Comparison of ENCODE assay signal across 1 cellular context in the genomic region with DNA sequence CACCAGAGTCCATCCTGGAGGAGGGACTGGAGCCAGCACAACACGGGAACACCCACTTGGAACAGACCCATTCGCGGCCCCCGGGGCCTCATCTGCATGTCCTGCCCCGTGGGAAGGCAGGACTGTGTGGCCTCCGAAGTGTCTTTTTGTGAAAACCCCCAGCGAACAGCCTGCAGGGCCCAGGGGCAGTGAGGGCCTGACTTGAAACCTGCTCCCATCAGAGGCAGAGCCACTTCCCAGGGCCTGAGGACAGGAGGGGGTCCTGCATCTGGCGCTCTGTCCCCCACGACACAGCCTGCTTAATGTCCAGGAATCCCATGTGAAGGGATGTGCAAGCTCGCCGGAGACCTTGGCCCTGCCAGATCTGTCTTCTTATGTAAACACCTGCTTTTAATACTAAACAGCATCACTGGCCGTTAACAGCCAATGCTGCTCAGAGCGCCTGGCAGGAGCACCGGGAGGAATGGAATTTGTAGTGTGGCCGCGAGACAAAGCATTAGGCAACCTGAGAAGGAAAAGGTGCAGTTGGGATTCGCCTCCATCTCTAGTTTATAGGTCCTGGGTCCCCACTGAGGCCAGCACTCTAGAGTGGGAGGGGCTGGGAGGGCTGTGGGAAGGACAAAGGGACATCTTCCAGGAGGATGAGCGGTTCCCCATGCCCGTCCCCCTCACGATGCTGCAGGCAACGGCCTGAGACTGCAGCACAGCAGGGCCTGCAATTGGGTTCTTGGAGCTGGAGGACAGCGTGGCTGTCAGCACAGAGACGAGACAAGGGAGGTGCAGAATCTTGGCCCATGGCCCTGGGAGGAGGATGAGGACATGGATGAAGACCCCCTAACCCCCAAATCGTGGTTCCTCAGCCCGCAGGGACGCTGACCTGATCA.
TF ChIP-seq lines count a peak whose summit lies in the region.

No MANE protein-coding gene starts in this region.

TF ChIP-seq in GM23338, 12 proteins besides CTCF, POLR2A, EP300 and RAD21:
- TF ChIP-seq, protein P1, sequence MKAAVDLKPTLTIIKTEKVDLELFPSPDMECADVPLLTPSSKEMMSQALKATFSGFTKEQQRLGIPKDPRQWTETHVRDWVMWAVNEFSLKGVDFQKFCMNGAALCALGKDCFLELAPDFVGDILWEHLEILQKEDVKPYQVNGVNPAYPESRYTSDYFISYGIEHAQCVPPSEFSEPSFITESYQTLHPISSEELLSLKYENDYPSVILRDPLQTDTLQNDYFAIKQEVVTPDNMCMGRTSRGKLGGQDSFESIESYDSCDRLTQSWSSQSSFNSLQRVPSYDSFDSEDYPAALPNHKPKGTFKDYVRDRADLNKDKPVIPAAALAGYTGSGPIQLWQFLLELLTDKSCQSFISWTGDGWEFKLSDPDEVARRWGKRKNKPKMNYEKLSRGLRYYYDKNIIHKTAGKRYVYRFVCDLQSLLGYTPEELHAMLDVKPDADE (IDR thresholded peaks at IDR 0.05) = no peak
- TF ChIP-seq NANOG (IDR thresholded peaks at IDR 0.05; ENCODE audit: borderline replicate concordance) = no peak
- no peak for TF ChIP-seq EZH2phosphoT487 (IDR thresholded peaks at IDR 0.05; ENCODE audit: unreplicated experiment)
- no peak for TF ChIP-seq ZNF331 (CRISPR knock-in tag; IDR thresholded peaks at IDR 0.05; ENCODE audit: low read depth)
- TF ChIP-seq JUNB (IDR thresholded peaks at IDR 0.05; ENCODE audit: unreplicated experiment) = no peak
- no peak for TF ChIP-seq ZNF114 (CRISPR knock-in tag; IDR thresholded peaks at IDR 0.05)
- TF ChIP-seq POLR2AphosphoS5 (IDR thresholded peaks at IDR 0.05; ENCODE audit: low read depth) = no peak
- TF ChIP-seq CREB1 (CRISPR knock-in tag; IDR thresholded peaks at IDR 0.05; ENCODE audit: low read depth) = no peak
- TF ChIP-seq EZH2 (IDR thresholded peaks at IDR 0.05; ENCODE audit: low read depth, unreplicated experiment) = no peak
- TF ChIP-seq STAT1 (IDR thresholded peaks at IDR 0.05; ENCODE audit: unreplicated experiment) = no peak
- TF ChIP-seq REST (IDR thresholded peaks at IDR 0.05; ENCODE audit: unreplicated experiment) = no peak
- TF ChIP-seq, protein P2, sequence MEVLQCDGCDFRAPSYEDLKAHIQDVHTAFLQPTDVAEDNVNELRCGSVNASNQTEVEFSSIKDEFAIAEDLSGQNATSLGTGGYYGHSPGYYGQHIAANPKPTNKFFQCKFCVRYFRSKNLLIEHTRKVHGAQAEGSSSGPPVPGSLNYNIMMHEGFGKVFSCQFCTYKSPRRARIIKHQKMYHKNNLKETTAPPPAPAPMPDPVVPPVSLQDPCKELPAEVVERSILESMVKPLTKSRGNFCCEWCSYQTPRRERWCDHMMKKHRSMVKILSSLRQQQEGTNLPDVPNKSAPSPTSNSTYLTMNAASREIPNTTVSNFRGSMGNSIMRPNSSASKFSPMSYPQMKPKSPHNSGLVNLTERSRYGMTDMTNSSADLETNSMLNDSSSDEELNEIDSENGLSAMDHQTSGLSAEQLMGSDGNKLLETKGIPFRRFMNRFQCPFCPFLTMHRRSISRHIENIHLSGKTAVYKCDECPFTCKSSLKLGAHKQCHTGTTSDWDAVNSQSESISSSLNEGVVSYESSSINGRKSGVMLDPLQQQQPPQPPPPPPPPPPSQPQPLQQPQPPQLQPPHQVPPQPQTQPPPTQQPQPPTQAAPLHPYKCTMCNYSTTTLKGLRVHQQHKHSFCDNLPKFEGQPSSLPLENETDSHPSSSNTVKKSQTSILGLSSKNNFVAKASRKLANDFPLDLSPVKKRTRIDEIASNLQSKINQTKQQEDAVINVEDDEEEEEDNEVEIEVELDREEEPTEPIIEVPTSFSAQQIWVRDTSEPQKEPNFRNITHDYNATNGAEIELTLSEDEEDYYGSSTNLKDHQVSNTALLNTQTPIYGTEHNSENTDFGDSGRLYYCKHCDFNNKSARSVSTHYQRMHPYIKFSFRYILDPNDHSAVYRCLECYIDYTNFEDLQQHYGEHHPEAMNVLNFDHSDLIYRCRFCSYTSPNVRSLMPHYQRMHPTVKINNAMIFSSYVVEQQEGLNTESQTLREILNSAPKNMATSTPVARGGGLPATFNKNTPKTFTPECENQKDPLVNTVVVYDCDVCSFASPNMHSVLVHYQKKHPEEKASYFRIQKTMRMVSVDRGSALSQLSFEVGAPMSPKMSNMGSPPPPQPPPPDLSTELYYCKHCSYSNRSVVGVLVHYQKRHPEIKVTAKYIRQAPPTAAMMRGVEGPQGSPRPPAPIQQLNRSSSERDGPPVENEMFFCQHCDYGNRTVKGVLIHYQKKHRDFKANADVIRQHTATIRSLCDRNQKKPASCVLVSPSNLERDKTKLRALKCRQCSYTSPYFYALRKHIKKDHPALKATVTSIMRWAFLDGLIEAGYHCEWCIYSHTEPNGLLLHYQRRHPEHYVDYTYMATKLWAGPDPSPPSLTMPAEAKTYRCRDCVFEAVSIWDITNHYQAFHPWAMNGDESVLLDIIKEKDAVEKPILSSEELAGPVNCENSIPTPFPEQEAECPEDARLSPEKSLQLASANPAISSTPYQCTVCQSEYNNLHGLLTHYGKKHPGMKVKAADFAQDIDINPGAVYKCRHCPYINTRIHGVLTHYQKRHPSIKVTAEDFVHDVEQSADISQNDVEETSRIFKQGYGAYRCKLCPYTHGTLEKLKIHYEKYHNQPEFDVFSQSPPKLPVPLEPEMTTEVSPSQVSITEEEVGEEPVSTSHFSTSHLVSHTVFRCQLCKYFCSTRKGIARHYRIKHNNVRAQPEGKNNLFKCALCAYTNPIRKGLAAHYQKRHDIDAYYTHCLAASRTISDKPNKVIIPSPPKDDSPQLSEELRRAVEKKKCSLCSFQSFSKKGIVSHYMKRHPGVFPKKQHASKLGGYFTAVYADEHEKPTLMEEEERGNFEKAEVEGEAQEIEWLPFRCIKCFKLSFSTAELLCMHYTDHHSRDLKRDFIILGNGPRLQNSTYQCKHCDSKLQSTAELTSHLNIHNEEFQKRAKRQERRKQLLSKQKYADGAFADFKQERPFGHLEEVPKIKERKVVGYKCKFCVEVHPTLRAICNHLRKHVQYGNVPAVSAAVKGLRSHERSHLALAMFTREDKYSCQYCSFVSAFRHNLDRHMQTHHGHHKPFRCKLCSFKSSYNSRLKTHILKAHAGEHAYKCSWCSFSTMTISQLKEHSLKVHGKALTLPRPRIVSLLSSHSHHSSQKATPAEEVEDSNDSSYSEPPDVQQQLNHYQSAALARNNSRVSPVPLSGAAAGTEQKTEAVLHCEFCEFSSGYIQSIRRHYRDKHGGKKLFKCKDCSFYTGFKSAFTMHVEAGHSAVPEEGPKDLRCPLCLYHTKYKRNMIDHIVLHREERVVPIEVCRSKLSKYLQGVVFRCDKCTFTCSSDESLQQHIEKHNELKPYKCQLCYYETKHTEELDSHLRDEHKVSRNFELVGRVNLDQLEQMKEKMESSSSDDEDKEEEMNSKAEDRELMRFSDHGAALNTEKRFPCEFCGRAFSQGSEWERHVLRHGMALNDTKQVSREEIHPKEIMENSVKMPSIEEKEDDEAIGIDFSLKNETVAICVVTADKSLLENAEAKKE (CRISPR knock-in tag; IDR thresholded peaks at IDR 0.05) = no peak
